Comparison of ENCODE assay signal across 18 cellular contexts in the genomic region with DNA sequence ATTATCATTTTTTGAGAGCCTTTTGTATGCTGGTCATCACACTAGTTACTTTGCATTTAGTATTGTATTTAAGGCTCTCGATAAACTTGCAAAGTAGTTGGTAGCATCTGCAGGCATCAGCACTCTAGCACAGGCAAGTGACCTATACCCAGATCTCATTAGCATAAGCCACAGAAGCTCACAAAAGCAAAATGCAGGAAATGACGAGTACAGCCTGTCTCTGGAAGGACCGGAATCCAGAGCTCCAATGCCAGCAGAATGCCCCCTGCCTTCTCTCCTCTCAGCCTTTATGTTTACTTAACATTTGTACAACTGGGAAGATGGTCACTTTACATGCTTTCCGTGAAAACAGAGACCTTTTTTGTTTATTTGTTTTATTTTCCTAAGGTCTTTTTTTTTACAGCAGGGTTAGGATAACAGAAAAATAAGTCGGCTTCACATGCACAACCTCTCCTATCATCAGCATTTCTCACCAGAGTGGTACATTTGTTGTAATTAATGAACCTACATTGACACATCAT. TPM values are rescaled to one million over a fixed set of nuclear protein-coding genes. Genes with fewer than 3 reads are reported as not detected.
DNase-seq lines count a peak whose midpoint lies in the region; ATAC-seq and TF ChIP-seq lines count a peak whose summit lies in the region.
"Had no signal": no experiment of that assay in that cellular context is flagged by ENCODE, and none has a peak within 500 bp of the region (broad histone marks: within the 10 kb centered on the region; RNA-seq: fewer than 3 reads in every experiment).

No MANE protein-coding gene starts in this region.

- no peaks in the 10 kb centered on the region for H3K79me2 ChIP-seq in hepatocyte

- 4% methylated on average over 3 of the region's 5 CpGs for WGBS in mesenchymal stem cell
- 65% methylated on average over 5 of the region's 5 CpGs for WGBS in hepatocyte (ENCODE audit: low lambda C conversion rate, missing lambda C conversion rate)

- TF ChIP-seq CTCF in choroid plexus epithelial cell (conservative IDR thresholded peaks at IDR 0.05; ENCODE audit: low read depth, low read length) (no peak), hepatocyte (IDR thresholded peaks at IDR 0.05; ENCODE audit: poor library complexity) (no peak)

- H2BK120ac ChIP-seq in mesenchymal stem cell (ENCODE audit: low read depth, low read length): no peak overlapping the region

- no peak for ATAC-seq in GM18861 (IDR thresholded peaks at IDR 0.05; ENCODE audit: unreplicated experiment)

- H3K14ac ChIP-seq in mesenchymal stem cell (ENCODE audit: low read length in 2 of 2): no peak overlapping the region

- H3K9me2 ChIP-seq in hepatocyte (replicated peaks; ENCODE audit: insufficient read depth): no peaks in the 10 kb centered on the region

- peak; percentile 81 for DNase-seq in ELR (ENCODE audit: low read depth)
- peak; percentile 42 for DNase-seq in NCI-H460 (ENCODE audit: extremely low read depth, low read depth)
- DNase-seq in choroid plexus epithelial cell (ENCODE audit: low read depth): peak; percentile 86
- DNase-seq in mesenchymal stem cell: peak; percentile 89
- DNase-seq in nucleus accumbens (lab: John Stamatoyannopoulos, UW): no peak
- no peak for DNase-seq in NCI-H510A treated with DMSO at 0.1 percent for 48 hours (lab: John Stamatoyannopoulos, UW)
- DNase-seq in hepatocyte (ENCODE audit: low spot score): no peak
- DNase-seq: activated CD4-positive, alpha-beta T cell treated with anti-CD3 and anti-CD28 coated beads for 48 hours; activated T-cell treated with anti-CD3 and anti-CD28 coated beads, Interleukin-2, amount 50 U/mL, for 24 hours; AML-193; kidney; NCI-H1436; NCI-H526 treated with DMSO at 0.1 percent for 48 hours; RPMI8226; stimulated activated CD8-positive, alpha-beta memory T cell treated with anti-CD3 and anti-CD28 coated beads, Interleukin-4, amount 100 ng/mL, for 48 hours; tibial artery had no signal

- H3K4me3 ChIP-seq in choroid plexus epithelial cell (ENCODE audit: low read depth, low read length): no peak overlapping the region
- no peak overlapping the region for H3K4me3 ChIP-seq in mesenchymal stem cell (ENCODE audit: insufficient read depth in 1 of 2, low read depth in 1 of 2, low read length in 2 of 2)
- no peak overlapping the region for H3K4me3 ChIP-seq in hepatocyte
- H3K4me3 ChIP-seq: tibial artery had no signal

- H3K27me3 ChIP-seq in mesenchymal stem cell (ENCODE audit: control insufficient read depth in 1 of 2, insufficient read depth in 1 of 2, low read length in 2 of 2) (no peaks in the 10 kb centered on the region), hepatocyte (no peaks in the 10 kb centered on the region)
- H3K27me3 ChIP-seq: tibial artery had no signal

- H3K23ac ChIP-seq in mesenchymal stem cell (ENCODE audit: low read length in 2 of 2): no peak overlapping the region

- H3K36me3 ChIP-seq in mesenchymal stem cell (ENCODE audit: control insufficient read depth in 1 of 2, insufficient read depth in 2 of 2, low read depth in 1 of 2, low read length in 2 of 2) (no peaks in the 10 kb centered on the region), hepatocyte (replicated peaks; ENCODE audit: insufficient read depth, low read depth) (no peaks in the 10 kb centered on the region)
- H3K36me3 ChIP-seq: tibial artery had no signal

- H3K4me1 ChIP-seq in mesenchymal stem cell (ENCODE audit: control insufficient read depth, insufficient read depth, low read depth, low read length) (peaks cover 4% of the 10 kb centered on the region), hepatocyte (ENCODE audit: insufficient read depth) (no peaks in the 10 kb centered on the region)

- H4K8ac ChIP-seq in mesenchymal stem cell (ENCODE audit: low read length): no peak overlapping the region

- H3K9me3 ChIP-seq in mesenchymal stem cell (ENCODE audit: control insufficient read depth, low read length) (no peaks in the 10 kb centered on the region), hepatocyte (ENCODE audit: low read depth) (no peaks in the 10 kb centered on the region)
- H3K9me3 ChIP-seq: tibial artery had no signal

- H2BK15ac ChIP-seq in mesenchymal stem cell (ENCODE audit: low read depth, poor library complexity, severe bottlenecking): no peak overlapping the region

- peak overlapping the region; percentile 84 for H3K27ac ChIP-seq in mesenchymal stem cell (ENCODE audit: low read length, poor library complexity, severe bottlenecking)
- H3K27ac ChIP-seq in hepatocyte: no peak overlapping the region

- H4K20me1 ChIP-seq in hepatocyte (ENCODE audit: insufficient read depth, poor library complexity, severe bottlenecking): no peaks in the 10 kb centered on the region

- no peak overlapping the region for H2AK5ac ChIP-seq in mesenchymal stem cell (ENCODE audit: low read length, severe bottlenecking)

- no peaks in the 10 kb centered on the region for H3K79me1 ChIP-seq in mesenchymal stem cell (replicated peaks; ENCODE audit: low read length, poor library complexity, severe bottlenecking)

- H4K91ac ChIP-seq in mesenchymal stem cell (ENCODE audit: low read length): no peak overlapping the region

- H3K18ac ChIP-seq in mesenchymal stem cell (ENCODE audit: low read depth in 1 of 2, low read length in 2 of 2): no peak overlapping the region

- H3K9ac ChIP-seq in mesenchymal stem cell (ENCODE audit: low read length): no peak overlapping the region

- H2BK12ac ChIP-seq in mesenchymal stem cell (ENCODE audit: low read length in 2 of 2): no peak overlapping the region

- no peak overlapping the region for H2BK5ac ChIP-seq in mesenchymal stem cell (ENCODE audit: low read depth, low read length, poor library complexity, severe bottlenecking)

- H2AFZ ChIP-seq in mesenchymal stem cell (ENCODE audit: low read depth, low read length) (no peak overlapping the region), hepatocyte (no peak overlapping the region)

- H3K4me2 ChIP-seq in mesenchymal stem cell (ENCODE audit: low read length, poor library complexity, severe bottlenecking) (peak overlapping the region; percentile 44), hepatocyte (no peak overlapping the region)

- H3K4ac ChIP-seq in mesenchymal stem cell (ENCODE audit: low read depth in 1 of 2, low read length in 2 of 2): no peak overlapping the region

RNA-seq across cellular contexts. Expression of gene MYOCD, which starts 45.4 kb away (rescaled TPM):
- 0.02 TPM in 1 of 2 replicates, not detected in the other for total RNA-seq in NCI-H460 (2014; rRNA removed; shearing (Covaris generic))
- 0.10 TPM in 1 of 2 replicates, not detected in the other for polyA plus RNA-seq in NCI-H460 (2014; cell fraction: nucleus; rRNA removed)
- 0.30 TPM for polyA plus RNA-seq in mesenchymal stem cell (2013, experiment 1 of 2)
- polyA plus RNA-seq in mesenchymal stem cell (2013, experiment 2 of 2): 0.26 TPM
- total RNA-seq in hepatocyte: 7.8 and 8.4 TPM in 2 replicates
- polyA plus RNA-seq in hepatocyte: 2.2 and 3.4 TPM in 2 replicates
- total RNA-seq: T-helper 1 cell treated with Interleukin-12 subunit alpha and Interleukin-12 subunit beta and Interleukin-4 antibody, amounts not matched to agents 30 ng/mL and 1 ng/mL, for 36 hours had no signal

Comparison
In these comparisons a context has a peak if more than half of its experiments do, and no peak if none do; other contexts are left out.
1. DNase-seq: peak in ELR (single experiment), NCI-H460 (single experiment), choroid plexus epithelial cell (single experiment) and mesenchymal stem cell (single experiment); none in nucleus accumbens (0 of 56), NCI-H510A treated with DMSO at 0.1 percent for 48 hours (single experiment) and hepatocyte (single experiment).